8 cellular contexts compared by ENCODE assay signal in the genomic region with DNA sequence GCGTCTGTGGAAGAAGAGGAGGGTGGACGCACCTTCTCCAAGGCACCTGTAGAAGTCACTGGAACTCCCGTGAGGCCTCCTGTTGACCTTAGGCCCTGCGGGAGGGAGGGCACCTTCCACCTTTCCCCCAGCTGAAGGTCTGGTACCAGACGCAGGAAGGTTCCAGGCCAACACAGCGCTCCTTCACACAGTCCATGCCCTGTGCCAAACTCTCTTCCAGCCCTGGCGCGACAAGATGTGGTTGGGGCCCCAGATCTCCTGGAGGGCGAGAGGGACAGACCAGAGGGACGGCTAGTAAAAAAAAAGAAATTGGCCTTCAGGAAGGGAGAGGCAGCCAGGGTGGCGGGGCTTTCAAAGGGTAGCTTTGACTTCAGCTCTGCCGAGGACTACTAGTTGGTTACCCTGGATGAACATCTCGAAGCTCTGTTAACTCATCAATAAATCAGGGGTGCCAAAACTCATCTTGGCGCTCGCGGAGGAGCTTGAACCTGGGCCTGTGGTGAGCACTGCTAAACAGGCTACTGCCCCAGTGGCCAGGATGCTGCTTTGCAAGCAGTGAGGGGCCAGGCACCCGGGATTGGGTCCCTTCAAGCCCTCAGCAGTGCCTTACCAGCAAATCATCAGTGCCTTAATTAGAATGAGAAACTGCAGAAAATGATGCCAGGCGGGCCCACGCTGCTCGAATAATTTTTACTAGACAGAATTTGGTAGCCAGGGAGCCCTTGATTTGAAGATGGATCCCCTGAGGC. TPM values are rescaled to one million over a fixed set of nuclear protein-coding genes. Genes with fewer than 3 reads are reported as not detected.
DNase-seq lines count a peak whose midpoint lies in the region; ATAC-seq, FAIRE-seq and TF ChIP-seq lines count a peak whose summit lies in the region.

No MANE protein-coding gene starts in this region.

- no peak for TF ChIP-seq EP300 in A549 (IDR thresholded peaks at IDR 0.05)

- TF ChIP-seq RAD21 in A549 (conservative IDR thresholded peaks at IDR 0.05 in 1 of 2, IDR thresholded peaks at IDR 0.05 in 1 of 2), result no peak

- no peak overlapping the region for H3K14ac ChIP-seq in mesenchymal stem cell (ENCODE audit: low read length in 2 of 2)

- POLR2A ChIA-PET in A549 (lab: Yijun Ruan, JAX) (no interaction called here), HEK293 (lab: Yijun Ruan, JAX) (interaction anchor here (1.0 to 2.6 kb wide), 4 partner anchors 10 to 89 kb away, joined by 3 to 13 read pairs (median 8); partner anchors contain the start of genes AARS2, CDC5L and HSP90AB1)
- POLR2A ChIA-PET in activated CD4-positive, alpha-beta T cell treated with anti-CD3 and anti-CD28 coated beads, Interleukin-2, amount 10 ng/mL, durations not matched to agents 7 days and 5 days (lab: Charles Lee), result no interaction called here

- H3K9ac ChIP-seq in mammary epithelial cell (ENCODE audit: insufficient read depth, low read length) (no peak overlapping the region), mesenchymal stem cell (ENCODE audit: low read length) (no peak overlapping the region)

- H3K36me3 Mint-ChIP-seq in activated CD4-positive, alpha-beta T cell treated with anti-CD3 and anti-CD28 coated beads, Interleukin-2, amount 10 ng/mL, durations not matched to agents 7 days and 5 days (ENCODE audit: low read depth), result peaks cover 15% of the 10 kb centered on the region

- ATAC-seq in A549 (peak; percentile 42 to 60; a peak in 3 of 6 replicates), GM18498 (IDR thresholded peaks at IDR 0.05; ENCODE audit: unreplicated experiment) (no peak), HG02970 (IDR thresholded peaks at IDR 0.05; ENCODE audit: low FRiP score, unreplicated experiment) (no peak)

- no peak overlapping the region for H3K4me3 Mint-ChIP-seq in activated CD4-positive, alpha-beta T cell treated with anti-CD3 and anti-CD28 coated beads, Interleukin-2, amount 10 ng/mL, durations not matched to agents 7 days and 5 days

- no peaks in the 10 kb centered on the region for H3K9me3 ChIP-seq in A549
- no peaks in the 10 kb centered on the region for H3K9me3 ChIP-seq in HEK293 (ENCODE audit: control insufficient read depth, insufficient read depth, low read depth, low read length)
- no peaks in the 10 kb centered on the region for H3K9me3 ChIP-seq in mammary epithelial cell (replicated peaks; ENCODE audit: insufficient read depth, low read length)
- no peaks in the 10 kb centered on the region for H3K9me3 ChIP-seq in mesenchymal stem cell (ENCODE audit: control insufficient read depth, low read length)

- TF ChIP-seq POLR2A in A549 (IDR thresholded peaks at IDR 0.05; ENCODE audit: low read length), result no peak

- no peak for FAIRE-seq in A549 (lab: Jason Lieb, UNC)

- H3K36me3 ChIP-seq in HEK293 (ENCODE audit: control insufficient read depth in 2 of 2, insufficient read depth in 1 of 2, low read length in 2 of 2) (peaks cover 14 to 36% of the 10 kb centered on the region in 2 experiments; a peak in 2 of 3 replicates), mammary epithelial cell (ENCODE audit: insufficient read depth, low read length) (peaks cover 4% of the 10 kb centered on the region), mesenchymal stem cell (ENCODE audit: control insufficient read depth in 1 of 2, insufficient read depth in 2 of 2, low read depth in 1 of 2, low read length in 2 of 2) (peaks cover 30 to 32% of the 10 kb centered on the region in 2 experiments)

- TF ChIP-seq CTCF in A549 (IDR thresholded peaks at IDR 0.05) (no peak), HEK293 (tag by site-specific recombination; IDR thresholded peaks at IDR 0.05) (no peak), mammary epithelial cell (conservative IDR thresholded peaks at IDR 0.05 in 1 of 2, IDR thresholded peaks at IDR 0.05 in 1 of 2; ENCODE audit: extremely low read depth in 1 of 2, insufficient read depth in 1 of 2, low read depth in 1 of 2, low read length in 2 of 2) (no peak)

- H2BK120ac ChIP-seq in mesenchymal stem cell (ENCODE audit: low read depth, low read length), result no peak overlapping the region

- H3K23ac ChIP-seq in mesenchymal stem cell (ENCODE audit: low read length in 2 of 2), result no peak overlapping the region

- H2BK5ac ChIP-seq in mesenchymal stem cell (ENCODE audit: low read depth, low read length, poor library complexity, severe bottlenecking), result no peak overlapping the region

- no TSS peak for BruUV-seq in mammary epithelial cell (replicated peaks; lab: Mats Ljungman, UMichigan)

- H2BK12ac ChIP-seq in mesenchymal stem cell (ENCODE audit: low read length in 2 of 2), result no peak overlapping the region

- no peaks in the 10 kb centered on the region for H3K79me2 ChIP-seq in mammary epithelial cell (ENCODE audit: insufficient read depth, low read length)

- no peak overlapping the region for H2AFZ ChIP-seq in mammary epithelial cell (ENCODE audit: low read depth, low read length)
- H2AFZ ChIP-seq in mesenchymal stem cell (ENCODE audit: low read depth, low read length), result no peak overlapping the region

- in situ Hi-C loops in mammary epithelial cell (cut with MboI; ENCODE audit: low sequenced_read_pairs in 2 of 2), result no loop called here

- WGBS in A549 (ENCODE audit: missing lambda C conversion rate), result 78% methylated on average over 18 of the region's 20 CpGs
- WGBS in mammary epithelial cell (ENCODE audit: low coverage, missing lambda C conversion rate), result 62% methylated on average over 5 of the region's 20 CpGs
- WGBS in mesenchymal stem cell, result 50% methylated on average over 17 of the region's 20 CpGs

- H3K27me3 ChIP-seq in mammary epithelial cell (ENCODE audit: insufficient read depth, low read length), result peaks cover 13% of the 10 kb centered on the region
- peaks cover 45 to 58% of the 10 kb centered on the region in 2 experiments for H3K27me3 ChIP-seq in mesenchymal stem cell (ENCODE audit: control insufficient read depth in 1 of 2, insufficient read depth in 1 of 2, low read length in 2 of 2)

- no peak overlapping the region for H4K91ac ChIP-seq in mesenchymal stem cell (ENCODE audit: low read length)

- H3K9me3 Mint-ChIP-seq in activated CD4-positive, alpha-beta T cell treated with anti-CD3 and anti-CD28 coated beads, Interleukin-2, amount 10 ng/mL, durations not matched to agents 7 days and 5 days, result no peaks in the 10 kb centered on the region

- no peak overlapping the region for H3K4ac ChIP-seq in mesenchymal stem cell (ENCODE audit: low read depth in 1 of 2, low read length in 2 of 2)

- H4K20me1 ChIP-seq in mammary epithelial cell (ENCODE audit: insufficient read depth, low read length), result no peaks in the 10 kb centered on the region

- peaks cover 41% of the 10 kb centered on the region for H3K27me3 Mint-ChIP-seq in activated CD4-positive, alpha-beta T cell treated with anti-CD3 and anti-CD28 coated beads, Interleukin-2, amount 10 ng/mL, durations not matched to agents 7 days and 5 days

- H3K4me1 ChIP-seq in A549 (no peaks in the 10 kb centered on the region), HEK293 (ENCODE audit: control insufficient read depth, insufficient read depth, low read length) (no peaks in the 10 kb centered on the region; the same call in 1 of the 2 replicates), mammary epithelial cell (ENCODE audit: insufficient read depth, low read length) (peaks cover 9% of the 10 kb centered on the region), mesenchymal stem cell (ENCODE audit: control insufficient read depth, insufficient read depth, low read depth, low read length) (peaks cover 12% of the 10 kb centered on the region)

- H3K79me1 ChIP-seq in mesenchymal stem cell (replicated peaks; ENCODE audit: low read length, poor library complexity, severe bottlenecking), result no peaks in the 10 kb centered on the region

- H2AK5ac ChIP-seq in mesenchymal stem cell (ENCODE audit: low read length, severe bottlenecking), result no peak overlapping the region

- peaks cover 8% of the 10 kb centered on the region for H3K4me1 Mint-ChIP-seq in activated CD4-positive, alpha-beta T cell treated with anti-CD3 and anti-CD28 coated beads, Interleukin-2, amount 10 ng/mL, durations not matched to agents 7 days and 5 days

- peak in 1 of 2 experiments; percentile 20 for DNase-seq in A549 (ENCODE audit: low read depth in 1 of 2, low spot score in 1 of 2)
- DNase-seq in mammary epithelial cell, result no peak
- DNase-seq in mesenchymal stem cell, result no peak
- DNase-seq in amniotic stem cell (lab: John Stamatoyannopoulos, UW), result no peak
- DNase-seq in activated CD4-positive, alpha-beta T cell treated with anti-CD3 and anti-CD28 coated beads, Interleukin-2, amount 10 ng/mL, durations not matched to agents 7 days and 5 days, result no peak

- intact Hi-C loops in mammary epithelial cell (cut with micrococcal nuclease), result no loop called here

- H2BK15ac ChIP-seq in mesenchymal stem cell (ENCODE audit: low read depth, poor library complexity, severe bottlenecking), result no peak overlapping the region

- H3K27ac ChIP-seq in A549 (no peak overlapping the region; a peak in 1 of 6 replicates), HEK293 (ENCODE audit: extremely low read depth, low read depth, low read length) (no peak overlapping the region), mammary epithelial cell (ENCODE audit: insufficient read depth, low read depth, low read length) (no peak overlapping the region), mesenchymal stem cell (ENCODE audit: low read length, poor library complexity, severe bottlenecking) (no peak overlapping the region)

- peak overlapping the region; percentile 70 for H3K4me2 ChIP-seq in A549
- peak overlapping the region; percentile 84 for H3K4me2 ChIP-seq in mammary epithelial cell (ENCODE audit: insufficient read depth, low read depth, low read length)
- H3K4me2 ChIP-seq in mesenchymal stem cell (ENCODE audit: low read length, poor library complexity, severe bottlenecking), result peak overlapping the region; percentile 73

- H3K18ac ChIP-seq in mesenchymal stem cell (ENCODE audit: low read depth in 1 of 2, low read length in 2 of 2), result no peak overlapping the region

- no peak overlapping the region for H3K27ac Mint-ChIP-seq in activated CD4-positive, alpha-beta T cell treated with anti-CD3 and anti-CD28 coated beads, Interleukin-2, amount 10 ng/mL, durations not matched to agents 7 days and 5 days

- no peak overlapping the region for H4K8ac ChIP-seq in mesenchymal stem cell (ENCODE audit: low read length)

- dilution Hi-C loops in mammary epithelial cell (cut with HindIII; ENCODE audit: low sequenced_read_pairs), result loop anchor here (5.0 kb wide), 1 partner anchor 39 kb away; no protein-coding TSS in a partner anchor

- CTCF ChIA-PET in A549 (lab: Yijun Ruan, JAX), result interaction anchor here (1.1 to 4.3 kb wide), 4 partner anchors 15 to 40 kb away, joined by 4 to 19 read pairs (median 8); partner anchors contain the start of gene AARS2
- CTCF ChIA-PET in HEK293 (lab: Yijun Ruan, JAX), result interaction anchor here (0.9 to 5.5 kb wide), 6 partner anchors 11 to 40 kb away, joined by 3 to 60 read pairs (median 6); partner anchors contain the start of gene AARS2
- CTCF ChIA-PET in mammary epithelial cell (lab: Charles Lee; ENCODE audit: low non-redundant PET), result interaction anchor here (0.6 kb wide), 1 partner anchor 11 kb away, joined by 6 read pairs; no protein-coding TSS in a partner anchor
- CTCF ChIA-PET in activated CD4-positive, alpha-beta T cell treated with anti-CD3 and anti-CD28 coated beads, Interleukin-2, amount 10 ng/mL, durations not matched to agents 7 days and 5 days (lab: Charles Lee), result interaction anchor here (0.6 to 2.0 kb wide), 5 partner anchors 16 to 198 kb away, joined by 3 to 6 read pairs (median 4); no protein-coding TSS in a partner anchor

- H3K4me3 ChIP-seq in A549 (peak overlapping the region; percentile 40; the same call in 2 of the 3 replicates), HEK293 (ENCODE audit: low read depth, low read length) (no peak overlapping the region), mammary epithelial cell (replicated peaks in 1 of 3; ENCODE audit: insufficient read depth in 1 of 3, low read depth in 2 of 3, low read length in 3 of 3) (no peak overlapping the region), mesenchymal stem cell (ENCODE audit: insufficient read depth in 1 of 2, low read depth in 1 of 2, low read length in 2 of 2) (peak overlapping the region in 1 of 2 experiments; percentile 71)

RNA-seq across cellular contexts. Expression of gene AARS2, which starts 14.9 kb away (rescaled TPM):
- 4.0 and 4.3 TPM in 2 replicates for polyA plus RNA-seq in A549 (2011; rRNA removed)
- polyA plus RNA-seq in A549 (2012; cell fraction: cytosol; rRNA removed), result 7.2 and 8.3 TPM in 2 replicates
- 13.7 and 19.1 TPM in 2 replicates for polyA plus RNA-seq in A549 (2012; cell fraction: nucleus; rRNA removed)
- polyA plus RNA-seq in A549 (2017; fragmentation: RNase III; extraction: RNeasy Plus Mini Kit Qiagen cat#74134 plus additional on column Dnase treatment), result 6.2 to 6.8 TPM (median 6.6 TPM) in 3 replicates
- 9.8 and 10.9 TPM in 2 replicates for polyA minus RNA-seq in A549 (2011; rRNA and poly(A)+ RNA removed)
- total RNA-seq in mammary epithelial cell, result 10 to 100 TPM in 1 of 2 donors, 1 to 10 TPM in 1; 9.2 to 16.8 TPM
- polyA plus RNA-seq in mammary epithelial cell, result 8.5 TPM
- 6.0 TPM for polyA minus RNA-seq in mammary epithelial cell
- polyA plus RNA-seq in mesenchymal stem cell (2013, experiment 1 of 2), result 2.7 TPM
- 2.9 TPM for polyA plus RNA-seq in mesenchymal stem cell (2013, experiment 2 of 2)
- total RNA-seq in activated CD4-positive, alpha-beta T cell treated with anti-CD3 and anti-CD28 coated beads, Interleukin-2, amount 10 ng/mL, durations not matched to agents 7 days and 5 days, result 10 to 100 TPM; 16.8 to 19.6 TPM

RNA-seq across cellular contexts. Expression of gene TMEM151B, which starts 28.0 kb away (rescaled TPM):
- polyA plus RNA-seq in A549 (2011; rRNA removed), result 0.01 TPM in 1 of 2 replicates, not detected in the other
- 0.01 TPM in 2 replicates for polyA plus RNA-seq in A549 (2012; cell fraction: cytosol; rRNA removed)
- 0.02 and 0.04 TPM in 2 replicates for polyA plus RNA-seq in A549 (2012; cell fraction: nucleus; rRNA removed)
- 0.01 to 0.03 TPM in 2 of 3 replicates, not detected in the other for polyA plus RNA-seq in A549 (2017; fragmentation: RNase III; extraction: RNeasy Plus Mini Kit Qiagen cat#74134 plus additional on column Dnase treatment)
- not detected in 2 replicates for polyA minus RNA-seq in A549 (2011; rRNA and poly(A)+ RNA removed)
- not detected for total RNA-seq in mammary epithelial cell
- 0.01 TPM for polyA plus RNA-seq in mammary epithelial cell
- not detected for polyA minus RNA-seq in mammary epithelial cell
- not detected for polyA plus RNA-seq in mesenchymal stem cell (2013, experiment 1 of 2)
- polyA plus RNA-seq in mesenchymal stem cell (2013, experiment 2 of 2), result not detected
- not detected for total RNA-seq in activated CD4-positive, alpha-beta T cell treated with anti-CD3 and anti-CD28 coated beads, Interleukin-2, amount 10 ng/mL, durations not matched to agents 7 days and 5 days

RNA-seq across cellular contexts. Expression of gene NFKBIE, which starts 32.9 kb away (rescaled TPM):
- polyA plus RNA-seq in A549 (2011; rRNA removed) (6.2 and 6.3 TPM in 2 replicates), A549 (2017; fragmentation: RNase III; extraction: RNeasy Plus Mini Kit Qiagen cat#74134 plus additional on column Dnase treatment) (5.6 to 9.1 TPM (median 6.0 TPM) in 3 replicates), mammary epithelial cell (6.6 TPM)
- 8.2 and 10.8 TPM in 2 replicates for polyA plus RNA-seq in A549 (2012; cell fraction: cytosol; rRNA removed)
- 13.6 and 19.5 TPM in 2 replicates for polyA plus RNA-seq in A549 (2012; cell fraction: nucleus; rRNA removed)
- 2.8 and 4.1 TPM in 2 replicates for polyA minus RNA-seq in A549 (2011; rRNA and poly(A)+ RNA removed)
- 10 to 100 TPM in 1 of 2 donors, 1 to 10 TPM in 1; 4.7 to 10.4 TPM for total RNA-seq in mammary epithelial cell
- 2.8 TPM for polyA minus RNA-seq in mammary epithelial cell
- polyA plus RNA-seq in mesenchymal stem cell (2013, experiment 1 of 2), result 4.9 TPM
- 4.8 TPM for polyA plus RNA-seq in mesenchymal stem cell (2013, experiment 2 of 2)
- 10 to 100 TPM; 14.7 to 15.3 TPM for total RNA-seq in activated CD4-positive, alpha-beta T cell treated with anti-CD3 and anti-CD28 coated beads, Interleukin-2, amount 10 ng/mL, durations not matched to agents 7 days and 5 days

RNA-seq across cellular contexts. Expression of gene SLC35B2, which starts 40.9 kb away (rescaled TPM):
- polyA plus RNA-seq in A549 (2011; rRNA removed) (44.5 and 61.4 TPM in 2 replicates), A549 (2017; fragmentation: RNase III; extraction: RNeasy Plus Mini Kit Qiagen cat#74134 plus additional on column Dnase treatment) (38.7 to 45.6 TPM (median 45.5 TPM) in 3 replicates), mammary epithelial cell (134 TPM)
- 56.6 and 84.2 TPM in 2 replicates for polyA plus RNA-seq in A549 (2012; cell fraction: cytosol; rRNA removed)
- 60.0 and 63.0 TPM in 2 replicates for polyA plus RNA-seq in A549 (2012; cell fraction: nucleus; rRNA removed)
- 44.0 and 52.2 TPM in 2 replicates for polyA minus RNA-seq in A549 (2011; rRNA and poly(A)+ RNA removed)
- 10 to 100 TPM; 72.6 to 76.3 TPM for total RNA-seq in mammary epithelial cell
- 104 TPM for polyA minus RNA-seq in mammary epithelial cell
- polyA plus RNA-seq in mesenchymal stem cell (2013, experiment 1 of 2), result 80.8 TPM
- polyA plus RNA-seq in mesenchymal stem cell (2013, experiment 2 of 2), result 81.8 TPM
- total RNA-seq in activated CD4-positive, alpha-beta T cell treated with anti-CD3 and anti-CD28 coated beads, Interleukin-2, amount 10 ng/mL, durations not matched to agents 7 days and 5 days, result 10 to 100 TPM; 29.5 to 30.1 TPM

RNA-seq across cellular contexts. Expression of gene SPATS1, which starts 44.2 kb away (rescaled TPM):
- polyA plus RNA-seq in A549 (2011; rRNA removed) (not detected in 2 replicates), A549 (2017; fragmentation: RNase III; extraction: RNeasy Plus Mini Kit Qiagen cat#74134 plus additional on column Dnase treatment) (not detected in 3 replicates), mammary epithelial cell (not detected)
- polyA plus RNA-seq in A549 (2012; cell fraction: cytosol; rRNA removed), result not detected in 2 replicates
- not detected in 2 replicates for polyA plus RNA-seq in A549 (2012; cell fraction: nucleus; rRNA removed)
- not detected in 2 replicates for polyA minus RNA-seq in A549 (2011; rRNA and poly(A)+ RNA removed)
- not detected for total RNA-seq in mammary epithelial cell
- not detected for polyA minus RNA-seq in mammary epithelial cell
- not detected for polyA plus RNA-seq in mesenchymal stem cell (2013, experiment 1 of 2)
- polyA plus RNA-seq in mesenchymal stem cell (2013, experiment 2 of 2), result not detected
- not detected for total RNA-seq in activated CD4-positive, alpha-beta T cell treated with anti-CD3 and anti-CD28 coated beads, Interleukin-2, amount 10 ng/mL, durations not matched to agents 7 days and 5 days

Comparison
In these comparisons a context has a peak if more than half of its experiments do, and no peak if none do; other contexts are left out.
1. ATAC-seq: peak in A549 (2 of 2); none in GM18498 (single experiment) and HG02970 (single experiment).
2. Peak in every context shown above with its lines, with median percentiles within 50 percentile points of each other: H3K4me2 ChIP-seq.